7 cellular contexts compared by ENCODE assay signal in genomic region chr10:109978481-109978880, GRCh38.
DNase-seq lines count a peak whose midpoint lies in the region; ATAC-seq and TF ChIP-seq lines count a peak whose summit lies in the region.

No MANE protein-coding gene starts in this region.

- ATAC-seq in GM18519 (IDR thresholded peaks at IDR 0.05; ENCODE audit: low FRiP score, unreplicated experiment) (peak; percentile 47), GM18867 (IDR thresholded peaks at IDR 0.05; ENCODE audit: unreplicated experiment) (no peak), HG02938 (IDR thresholded peaks at IDR 0.05; ENCODE audit: unreplicated experiment) (no peak)

- H3K9me2 ChIP-seq in OCI-LY1 (ENCODE audit: low read depth, low read length), result no peaks in the 10 kb centered on the region

- no peaks in the 10 kb centered on the region for H3K36me3 ChIP-seq in OCI-LY1 (ENCODE audit: insufficient read depth, low read length)

- no peak overlapping the region for H2AFZ ChIP-seq in OCI-LY1 (ENCODE audit: low read length)

- TF ChIP-seq CTCF in OCI-LY1 (IDR thresholded peaks at IDR 0.05; ENCODE audit: low read length) (peak; percentile 92), retinal pigment epithelial cell (conservative IDR thresholded peaks at IDR 0.05; ENCODE audit: low read depth, low read length) (peak; percentile 79)

- H4K20me1 ChIP-seq in OCI-LY1 (ENCODE audit: insufficient read depth, low read length), result no peaks in the 10 kb centered on the region

- H3K79me2 ChIP-seq in OCI-LY1 (ENCODE audit: insufficient read depth, low read length), result no peaks in the 10 kb centered on the region

- no peak overlapping the region for H3K27ac ChIP-seq in OCI-LY1 (ENCODE audit: low read depth, low read length, poor library complexity, severe bottlenecking)

- no peak overlapping the region for H3K4me2 ChIP-seq in OCI-LY1 (ENCODE audit: low read length)

- no peaks in the 10 kb centered on the region for H3F3A ChIP-seq in OCI-LY1 (ENCODE audit: insufficient read depth, low read length)

- H3K27me3 ChIP-seq in OCI-LY1 (ENCODE audit: insufficient read depth, low read length), result no peaks in the 10 kb centered on the region

- H3K4me3 ChIP-seq in OCI-LY1 (ENCODE audit: low read depth, low read length, poor library complexity, severe bottlenecking) (no peak overlapping the region), retinal pigment epithelial cell (ENCODE audit: low read length) (no peak overlapping the region)

- H3K9ac ChIP-seq in OCI-LY1 (ENCODE audit: low read length), result no peak overlapping the region

- DNase-seq in activated T-helper 1 cell treated with Interleukin-2 at 50 U/mL for 16 hours (ENCODE audit: low read depth), result peak; percentile 26
- peak; percentile 56 for DNase-seq in germinal center (ENCODE audit: low spot score)
- no peak for DNase-seq in retinal pigment epithelial cell (ENCODE audit: low read depth)

- H3K9me3 ChIP-seq in OCI-LY1 (ENCODE audit: low read length), result no peaks in the 10 kb centered on the region

- no peaks in the 10 kb centered on the region for H3K4me1 ChIP-seq in OCI-LY1 (ENCODE audit: insufficient read depth, low read length, severe bottlenecking)
